In the genomic region with DNA sequence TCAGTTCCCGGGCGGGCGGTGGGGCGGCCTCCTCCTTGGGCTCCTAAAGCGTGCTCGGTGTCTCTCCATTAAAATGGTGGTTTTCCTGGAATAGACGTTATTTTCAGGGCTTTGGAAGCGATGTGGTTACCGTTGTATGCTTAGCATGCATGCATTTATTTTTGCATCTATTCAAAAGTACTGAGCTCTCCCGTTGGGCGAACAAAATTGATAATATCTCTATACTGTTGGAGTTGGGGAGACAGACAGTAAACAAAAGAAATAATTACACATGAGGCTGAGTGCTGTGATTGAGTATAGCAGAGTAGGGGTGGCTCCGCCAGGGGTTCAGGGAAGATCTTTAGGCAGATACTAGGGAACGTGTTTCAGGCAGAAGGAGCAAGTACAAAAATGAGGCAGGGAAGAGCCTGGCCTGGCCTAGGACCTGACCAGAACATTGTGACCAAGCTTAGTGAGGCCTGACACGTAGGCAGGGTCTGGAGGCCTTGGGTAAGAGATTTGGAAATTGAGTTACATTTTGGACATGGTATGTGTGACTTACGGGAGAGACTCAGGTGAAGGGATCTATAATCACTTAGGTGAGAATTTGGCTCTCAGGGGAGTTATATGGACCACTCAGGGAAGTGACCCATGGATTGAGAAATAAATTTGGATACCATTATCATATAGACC, we compare ENCODE assay signal across 8 cellular contexts. TPM values are rescaled to one million over a fixed set of nuclear protein-coding genes. Genes with fewer than 3 reads are reported as not detected.
DNase-seq lines count a peak whose midpoint lies in the region; ATAC-seq lines count a peak whose summit lies in the region.

No MANE protein-coding gene starts in this region.

- H3K9me3 ChIP-seq in neuronal stem cell (replicated peaks in 1 of 2; ENCODE audit: control insufficient read depth in 2 of 2, insufficient read depth in 1 of 2, low read depth in 1 of 2, low read length in 2 of 2) = no peaks in the 10 kb centered on the region

- H4K8ac ChIP-seq in neuronal stem cell (ENCODE audit: low read depth, low read length) = no peak overlapping the region

- no peak overlapping the region for H3K14ac ChIP-seq in neuronal stem cell (ENCODE audit: low read length)

- peaks cover 2% of the 10 kb centered on the region for H3K79me1 ChIP-seq in neuronal stem cell (ENCODE audit: low read depth, low read length)

- peak overlapping the region; percentile 39 for H2BK5ac ChIP-seq in neuronal stem cell (ENCODE audit: low read length)

- no CpG with 5 or more reads among the region's 15 CpGs for WGBS in neuronal stem cell (ENCODE audit: extremely low coverage in 2 of 2, insufficient read length in 2 of 2, insufficient replicate concordance in 1 of 2), 2 donors

- peak overlapping the region; percentile 63 for H3K4me2 ChIP-seq in neuronal stem cell (ENCODE audit: insufficient read depth, low read length, poor library complexity, severe bottlenecking)

- ATAC-seq in GM18858 (IDR thresholded peaks at IDR 0.05; ENCODE audit: unreplicated experiment) (peak; percentile 5), GM18519 (IDR thresholded peaks at IDR 0.05; ENCODE audit: low FRiP score, unreplicated experiment) (no peak), GM21423 (IDR thresholded peaks at IDR 0.05; ENCODE audit: unreplicated experiment) (no peak), HG03025 (IDR thresholded peaks at IDR 0.05; ENCODE audit: low FRiP score, unreplicated experiment) (no peak)

- no peak overlapping the region for H2BK12ac ChIP-seq in neuronal stem cell (ENCODE audit: low read length)

- peak overlapping the region; percentile 56 for H3K9ac ChIP-seq in neuronal stem cell (ENCODE audit: low read depth, low read length, poor library complexity)

- DNase-seq in KG1 (lab: John Stamatoyannopoulos, UW) (peak; percentile 58), neuronal stem cell (ENCODE audit: low spot score) (no peak), NCI-H187 treated with DMSO at 0.1 percent for 48 hours (lab: John Stamatoyannopoulos, UW) (no peak)

- H3K27ac ChIP-seq in cingulate gyrus (ENCODE audit: low read depth, low read length) = peak overlapping the region; percentile 19
- H3K27ac ChIP-seq in neuronal stem cell (replicated peaks; ENCODE audit: low read length) = no peak overlapping the region

- H2BK15ac ChIP-seq in neuronal stem cell (ENCODE audit: low read length) = no peak overlapping the region

- no peak overlapping the region for H3K18ac ChIP-seq in neuronal stem cell (ENCODE audit: low read length)

- no peak overlapping the region for H2BK120ac ChIP-seq in neuronal stem cell (ENCODE audit: low read depth, low read length)

- H3K23ac ChIP-seq in neuronal stem cell (ENCODE audit: low read depth, low read length, poor library complexity) = no peak overlapping the region

- no peak overlapping the region for H3K4ac ChIP-seq in neuronal stem cell (ENCODE audit: low read length)

- H3K4me3 ChIP-seq in neuronal stem cell (ENCODE audit: low read length in 2 of 2) = peak overlapping the region; percentile 70 to 84

- H3K36me3 ChIP-seq in neuronal stem cell (replicated peaks in 1 of 2; ENCODE audit: control insufficient read depth in 2 of 2, insufficient read depth in 2 of 2, low read length in 2 of 2) = peaks cover 3 to 29% of the 10 kb centered on the region in 2 donors

- H3K4me1 ChIP-seq in neuronal stem cell (ENCODE audit: control insufficient read depth in 2 of 2, insufficient read depth in 1 of 2, low read depth in 1 of 2, low read length in 2 of 2) = peaks cover 8 to 9% of the 10 kb centered on the region in 2 donors

- no peak overlapping the region for H4K91ac ChIP-seq in neuronal stem cell (ENCODE audit: low read depth, low read length, poor library complexity)

- no peak overlapping the region for H2AK5ac ChIP-seq in neuronal stem cell (ENCODE audit: low read depth, low read length)

- no peaks in the 10 kb centered on the region for H3K27me3 ChIP-seq in neuronal stem cell (ENCODE audit: control insufficient read depth in 3 of 3, insufficient read depth in 3 of 3, low read depth in 1 of 3, low read length in 3 of 3)

- peak overlapping the region; percentile 100 for H2AFZ ChIP-seq in neuronal stem cell (ENCODE audit: low read length)

RNA-seq across cellular contexts. Expression of gene NCAPH, which starts 0.7 kb away (rescaled TPM):
- 46.7 TPM for polyA plus RNA-seq in neuronal stem cell (2013, experiment 1 of 2)
- 46.2 TPM for polyA plus RNA-seq in neuronal stem cell (2013, experiment 2 of 2)

RNA-seq across cellular contexts. Expression of gene ITPRIPL1, which starts 11.1 kb away (rescaled TPM):
- 4.8 TPM for polyA plus RNA-seq in neuronal stem cell (2013, experiment 1 of 2)
- polyA plus RNA-seq in neuronal stem cell (2013, experiment 2 of 2) = 4.3 TPM

RNA-seq across cellular contexts. Expression of gene SNRNP200, which starts 30.9 kb away (rescaled TPM):
- 80.4 TPM for polyA plus RNA-seq in neuronal stem cell (2013, experiment 1 of 2)
- polyA plus RNA-seq in neuronal stem cell (2013, experiment 2 of 2) = 79.4 TPM
